Comparison of ENCODE assay signal across 18 cellular contexts in the genomic region with DNA sequence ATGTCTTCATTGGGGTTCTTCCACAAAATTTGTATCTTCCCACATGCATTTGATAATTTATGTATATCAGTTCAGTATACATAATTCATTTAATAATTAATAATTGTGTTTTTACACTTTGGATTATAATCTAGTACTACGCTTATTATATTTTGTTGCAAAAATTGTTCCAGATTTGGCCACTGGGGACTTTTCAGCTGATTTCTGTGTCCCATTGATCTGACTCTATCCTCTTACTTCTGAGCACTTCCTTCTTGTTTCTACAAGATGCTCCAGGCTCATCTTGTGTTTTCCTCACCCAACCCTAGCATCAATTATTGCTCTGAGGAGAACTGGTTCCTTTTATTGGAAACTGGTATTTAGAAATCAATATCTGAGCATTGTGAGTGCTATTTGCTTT.
DNase-seq lines count a peak whose midpoint lies in the region; ATAC-seq and TF ChIP-seq lines count a peak whose summit lies in the region.
"Had no signal": no experiment of that assay in that cellular context is flagged by ENCODE, and none has a peak within 500 bp of the region (broad histone marks: within the 10 kb centered on the region; RNA-seq: fewer than 3 reads in every experiment).

No MANE protein-coding gene starts in this region.

- H3K4me1 ChIP-seq in BE2C (no peaks in the 10 kb centered on the region), PC-9 (replicated peaks; ENCODE audit: insufficient read depth) (no peaks in the 10 kb centered on the region)
- H3K4me1 ChIP-seq: colonic mucosa, sigmoid colon had no signal

- CTCF ChIA-PET in PC-9 (lab: Charles Lee): no interaction called here

- ATAC-seq in HG03342 (IDR thresholded peaks at IDR 0.05; ENCODE audit: unreplicated experiment): peak; percentile 66
- ATAC-seq in HG02938 (IDR thresholded peaks at IDR 0.05; ENCODE audit: unreplicated experiment): no peak
- ATAC-seq: CD8-positive, alpha-beta T cell; left lobe of liver had no signal

- no peak overlapping the region for H3K27ac ChIP-seq in PC-9
- H3K27ac ChIP-seq: colonic mucosa, sigmoid colon had no signal

- H4K20me1 ChIP-seq in PC-9 (ENCODE audit: insufficient read depth): peaks cover 3% of the 10 kb centered on the region; the same call in 1 of the 2 replicates

- intact Hi-C loops in PC-9 (cut with micrococcal nuclease; ENCODE audit: unreplicated experiment): no loop called here

- H3F3A ChIP-seq in PC-9 (ENCODE audit: insufficient read depth, low read depth): no peaks in the 10 kb centered on the region

- H3K4me3 ChIP-seq in BE2C (ENCODE audit: low read depth, low read length): no peak overlapping the region
- H3K4me3 ChIP-seq in PC-9: no peak overlapping the region
- H3K4me3 ChIP-seq in epithelial cell of esophagus (ENCODE audit: low read length): no peak overlapping the region
- H3K4me3 ChIP-seq: colonic mucosa, sigmoid colon had no signal

- POLR2A ChIA-PET in PC-9 (lab: Charles Lee; ENCODE audit: unreplicated experiment): no interaction called here

- H3K9me3 ChIP-seq in BE2C (no peaks in the 10 kb centered on the region), PC-9 (ENCODE audit: insufficient read depth, low read depth) (no peaks in the 10 kb centered on the region; the same call in 1 of the 2 replicates)
- H3K9me3 ChIP-seq: colonic mucosa, sigmoid colon had no signal

- no TSS peak for BruUV-seq in PC-9 (replicated peaks; lab: Mats Ljungman, UMichigan)

- DNase-seq in BE2C (no peak), PC-9 (no peak), epithelial cell of esophagus (ENCODE audit: low read depth) (no peak), RPMI8226 (no peak), KBM-7 (no peak), NCI-H1436 treated with DMSO at 0.1 percent for 48 hours (lab: John Stamatoyannopoulos, UW) (no peak)
- DNase-seq: activated CD4-positive, alpha-beta T cell treated with anti-CD3 and anti-CD28 coated beads for 1 hour; CD8-positive, alpha-beta T cell; colonic mucosa; EL; NCI-H1417; NCI-H345; NK-92 treated with Interleukin-12 subunit alpha and Interleukin-12 subunit beta, amount 100 ng/mL, for 24 hours; sigmoid colon; stimulated activated CD4-positive, alpha-beta T cell treated with anti-CD3 and anti-CD28 coated beads, Interleukin-2, amount 100 ng/mL, for 24 hours had no signal

- peaks cover 3% of the 10 kb centered on the region; the same call in 1 of the 2 replicates for H3K9me2 ChIP-seq in PC-9 (ENCODE audit: insufficient read depth)

- H2AFZ ChIP-seq in PC-9: no peak overlapping the region

- peak; percentile 31; the same call in 1 of the 2 replicates for TF ChIP-seq CTCF in BE2C (IDR thresholded peaks at IDR 0.05; ENCODE audit: low read depth, low read length)
- peak; percentile 38; the same call in 1 of the 2 replicates for TF ChIP-seq CTCF in PC-9 (conservative IDR thresholded peaks at IDR 0.05)
- TF ChIP-seq CTCF in epithelial cell of esophagus (IDR thresholded peaks at IDR 0.05; ENCODE audit: insufficient read depth, low read depth, low read length, missing control alignments): peak; percentile 37

- in situ Hi-C loops in KBM-7 (cut with MboI; ENCODE audit: low pct_unique_long_range_greater_than_20kb, low sequenced_read_pairs): no loop called here

- H3K36me3 ChIP-seq in BE2C (no peaks in the 10 kb centered on the region), PC-9 (ENCODE audit: low read depth) (no peaks in the 10 kb centered on the region)
- H3K36me3 ChIP-seq: colonic mucosa, sigmoid colon had no signal

- no peaks in the 10 kb centered on the region for H3K27me3 ChIP-seq in BE2C
- H3K27me3 ChIP-seq in PC-9 (ENCODE audit: insufficient read depth, low read depth): no peaks in the 10 kb centered on the region
- H3K27me3 ChIP-seq: colonic mucosa, sigmoid colon had no signal

- H3K4me2 ChIP-seq in PC-9: no peak overlapping the region

- no peaks in the 10 kb centered on the region for H3K79me2 ChIP-seq in PC-9 (ENCODE audit: low read depth)
